ENCODE assay signal across 1 cellular context in the genomic region with DNA sequence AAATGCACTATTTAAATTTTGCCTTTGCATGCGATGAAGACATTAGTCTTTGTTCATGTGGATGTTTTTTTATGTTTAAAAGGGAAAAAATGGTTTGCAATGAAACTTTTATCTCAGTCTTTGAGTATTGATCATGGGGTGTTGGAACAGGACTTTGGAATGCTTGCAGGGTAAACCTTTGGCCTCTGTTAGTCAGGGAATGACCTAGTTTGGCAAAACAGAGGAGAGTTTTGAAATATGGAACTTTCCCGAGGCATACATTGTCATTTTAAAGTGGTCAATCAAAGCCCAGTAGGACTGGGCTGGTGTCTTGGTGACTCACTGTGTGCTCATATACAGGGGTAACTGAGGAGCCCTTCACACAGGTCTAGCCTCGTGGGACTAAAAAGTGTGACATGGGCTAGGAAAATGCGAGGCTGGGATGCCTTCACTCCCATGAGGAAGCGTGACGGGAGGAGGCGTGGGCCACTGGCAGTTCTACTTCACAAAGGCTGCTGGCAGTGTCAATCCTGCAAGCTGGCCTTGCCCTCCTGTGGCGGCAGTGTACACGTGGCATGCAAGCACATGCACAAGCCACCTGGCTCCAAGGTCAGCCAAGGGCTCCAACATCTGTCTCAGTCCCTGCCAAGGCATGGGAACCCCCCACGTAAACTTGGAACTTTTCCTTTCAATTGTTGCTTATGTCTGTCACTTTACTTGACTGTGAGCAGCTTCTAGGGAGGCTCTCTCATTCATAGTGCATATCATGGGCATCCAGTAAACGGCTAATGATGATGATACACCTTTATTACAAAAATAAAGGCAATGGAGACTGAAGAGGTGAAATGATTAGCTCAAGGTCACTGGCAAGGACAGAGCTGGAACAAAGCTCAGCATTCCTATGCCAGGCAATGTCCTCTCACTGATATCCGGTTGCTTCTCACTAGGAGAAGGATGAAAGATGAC.
TF ChIP-seq lines count a peak whose summit lies in the region.

No MANE protein-coding gene starts in this region.

TF ChIP-seq in liver, 16 proteins besides CTCF, POLR2A, EP300 and RAD21:
- TF ChIP-seq TAF1 (conservative IDR thresholded peaks at IDR 0.05) (no peak), RXRA (IDR thresholded peaks at IDR 0.05) (peak; percentile 87 to 92), FOXA2 (IDR thresholded peaks at IDR 0.05) (peak; percentile 67), HNF4A (conservative IDR thresholded peaks at IDR 0.05) (peak; percentile 90 to 97), GABPA (IDR thresholded peaks at IDR 0.05 in 1 of 2, conservative IDR thresholded peaks at IDR 0.05 in 1 of 2) (no peak), YY1 (IDR thresholded peaks at IDR 0.05) (peak; percentile 50), HNF4G (IDR thresholded peaks at IDR 0.05) (peak; percentile 96), SP1 (IDR thresholded peaks at IDR 0.05) (peak; percentile 95), EGR1 (IDR thresholded peaks at IDR 0.05; ENCODE audit: low read depth in 2 of 2) (peak in 1 of 2 donors; percentile 17), NR2F2 (IDR thresholded peaks at IDR 0.05) (peak; percentile 80), JUND (IDR thresholded peaks at IDR 0.05) (peak; percentile 53 to 90), FOXA1 (IDR thresholded peaks at IDR 0.05) (no peak)
- TF ChIP-seq, protein P1, sequence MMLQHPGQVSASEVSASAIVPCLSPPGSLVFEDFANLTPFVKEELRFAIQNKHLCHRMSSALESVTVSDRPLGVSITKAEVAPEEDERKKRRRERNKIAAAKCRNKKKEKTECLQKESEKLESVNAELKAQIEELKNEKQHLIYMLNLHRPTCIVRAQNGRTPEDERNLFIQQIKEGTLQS (IDR thresholded peaks at IDR 0.05), result peak; percentile 70
- TF ChIP-seq, protein P2, sequence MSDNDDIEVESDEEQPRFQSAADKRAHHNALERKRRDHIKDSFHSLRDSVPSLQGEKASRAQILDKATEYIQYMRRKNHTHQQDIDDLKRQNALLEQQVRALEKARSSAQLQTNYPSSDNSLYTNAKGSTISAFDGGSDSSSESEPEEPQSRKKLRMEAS (IDR thresholded peaks at IDR 0.05), result peak; percentile 91
- TF ChIP-seq, protein P3, sequence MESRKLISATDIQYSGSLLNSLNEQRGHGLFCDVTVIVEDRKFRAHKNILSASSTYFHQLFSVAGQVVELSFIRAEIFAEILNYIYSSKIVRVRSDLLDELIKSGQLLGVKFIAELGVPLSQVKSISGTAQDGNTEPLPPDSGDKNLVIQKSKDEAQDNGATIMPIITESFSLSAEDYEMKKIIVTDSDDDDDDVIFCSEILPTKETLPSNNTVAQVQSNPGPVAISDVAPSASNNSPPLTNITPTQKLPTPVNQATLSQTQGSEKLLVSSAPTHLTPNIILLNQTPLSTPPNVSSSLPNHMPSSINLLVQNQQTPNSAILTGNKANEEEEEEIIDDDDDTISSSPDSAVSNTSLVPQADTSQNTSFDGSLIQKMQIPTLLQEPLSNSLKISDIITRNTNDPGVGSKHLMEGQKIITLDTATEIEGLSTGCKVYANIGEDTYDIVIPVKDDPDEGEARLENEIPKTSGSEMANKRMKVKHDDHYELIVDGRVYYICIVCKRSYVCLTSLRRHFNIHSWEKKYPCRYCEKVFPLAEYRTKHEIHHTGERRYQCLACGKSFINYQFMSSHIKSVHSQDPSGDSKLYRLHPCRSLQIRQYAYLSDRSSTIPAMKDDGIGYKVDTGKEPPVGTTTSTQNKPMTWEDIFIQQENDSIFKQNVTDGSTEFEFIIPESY (IDR thresholded peaks at IDR 0.05), result peak; percentile 74
- TF ChIP-seq, protein P4, sequence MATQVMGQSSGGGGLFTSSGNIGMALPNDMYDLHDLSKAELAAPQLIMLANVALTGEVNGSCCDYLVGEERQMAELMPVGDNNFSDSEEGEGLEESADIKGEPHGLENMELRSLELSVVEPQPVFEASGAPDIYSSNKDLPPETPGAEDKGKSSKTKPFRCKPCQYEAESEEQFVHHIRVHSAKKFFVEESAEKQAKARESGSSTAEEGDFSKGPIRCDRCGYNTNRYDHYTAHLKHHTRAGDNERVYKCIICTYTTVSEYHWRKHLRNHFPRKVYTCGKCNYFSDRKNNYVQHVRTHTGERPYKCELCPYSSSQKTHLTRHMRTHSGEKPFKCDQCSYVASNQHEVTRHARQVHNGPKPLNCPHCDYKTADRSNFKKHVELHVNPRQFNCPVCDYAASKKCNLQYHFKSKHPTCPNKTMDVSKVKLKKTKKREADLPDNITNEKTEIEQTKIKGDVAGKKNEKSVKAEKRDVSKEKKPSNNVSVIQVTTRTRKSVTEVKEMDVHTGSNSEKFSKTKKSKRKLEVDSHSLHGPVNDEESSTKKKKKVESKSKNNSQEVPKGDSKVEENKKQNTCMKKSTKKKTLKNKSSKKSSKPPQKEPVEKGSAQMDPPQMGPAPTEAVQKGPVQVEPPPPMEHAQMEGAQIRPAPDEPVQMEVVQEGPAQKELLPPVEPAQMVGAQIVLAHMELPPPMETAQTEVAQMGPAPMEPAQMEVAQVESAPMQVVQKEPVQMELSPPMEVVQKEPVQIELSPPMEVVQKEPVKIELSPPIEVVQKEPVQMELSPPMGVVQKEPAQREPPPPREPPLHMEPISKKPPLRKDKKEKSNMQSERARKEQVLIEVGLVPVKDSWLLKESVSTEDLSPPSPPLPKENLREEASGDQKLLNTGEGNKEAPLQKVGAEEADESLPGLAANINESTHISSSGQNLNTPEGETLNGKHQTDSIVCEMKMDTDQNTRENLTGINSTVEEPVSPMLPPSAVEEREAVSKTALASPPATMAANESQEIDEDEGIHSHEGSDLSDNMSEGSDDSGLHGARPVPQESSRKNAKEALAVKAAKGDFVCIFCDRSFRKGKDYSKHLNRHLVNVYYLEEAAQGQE (IDR thresholded peaks at IDR 0.05), result peak; percentile 27
